ENCODE assay signal across 16 cellular contexts in the genomic region with DNA sequence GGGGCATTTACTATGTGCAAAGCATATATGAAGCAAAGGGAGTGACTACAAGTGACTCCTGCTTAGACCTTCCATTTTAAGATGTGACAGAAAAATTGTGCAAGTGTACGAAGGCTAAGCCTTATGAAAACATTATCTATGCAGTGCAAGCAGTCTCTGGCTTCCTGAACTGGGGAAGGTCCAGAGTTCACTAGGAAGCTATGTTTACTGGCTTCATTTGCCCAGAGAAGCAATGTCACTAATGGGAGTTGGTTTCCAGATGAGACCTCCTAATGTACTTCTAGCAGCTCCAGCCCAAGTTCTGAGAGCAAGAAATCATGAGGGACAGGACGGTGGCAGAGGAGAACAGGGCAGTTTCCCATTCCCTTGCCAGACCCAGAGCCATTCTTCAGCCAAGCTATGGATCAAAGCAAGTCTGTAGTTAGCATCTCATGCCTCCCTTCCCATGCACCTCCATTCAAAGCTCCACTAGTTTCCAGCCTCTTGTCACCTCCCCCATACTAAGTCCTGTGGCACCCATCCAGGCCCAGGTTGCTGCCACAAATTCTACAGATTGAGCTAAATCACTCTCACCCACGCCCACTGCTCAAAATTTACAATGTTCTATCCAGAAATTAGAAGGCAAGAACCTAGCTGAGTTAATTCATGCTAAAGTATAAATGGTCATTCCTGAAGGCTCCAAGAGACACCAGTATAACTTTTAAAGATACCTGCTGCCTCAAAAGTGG. TPM values are rescaled to one million over a fixed set of nuclear protein-coding genes. Genes with fewer than 3 reads are reported as not detected.
"Had no signal": no experiment of that assay in that cellular context is flagged by ENCODE, and none has a peak within 500 bp of the region (broad histone marks: within the 10 kb centered on the region; RNA-seq: fewer than 3 reads in every experiment).

No MANE protein-coding gene starts in this region.

- H3K27me3 ChIP-seq: cardiac muscle cell, gastrocnemius medialis, right atrium auricular region, upper lobe of left lung had no signal

- DNase-seq: activated CD4-positive, alpha-beta T cell treated with anti-CD3 and anti-CD28 coated beads, Interleukin-2, amount 50 U/mL, for 1 hour; activated CD4-positive, CD25-positive, alpha-beta regulatory T cell; activated naive CD4-positive, alpha-beta T cell treated with anti-CD3 and anti-CD28 coated beads, Interleukin-2, amount 10 ng/mL, durations not matched to agents 7 days and 5 days; activated T-cell treated with anti-CD3 and anti-CD28 coated beads for 4 hours; gastrocnemius medialis; hippocampal formation; midbrain; naive thymus-derived CD4-positive, alpha-beta T cell; T-helper 9 cell; upper lobe of left lung had no signal

- H3K4me1 ChIP-seq: gastrocnemius medialis, right atrium auricular region, upper lobe of left lung had no signal

- H3K4me1 Mint-ChIP-seq: activated naive CD4-positive, alpha-beta T cell treated with anti-CD3 and anti-CD28 coated beads, Interleukin-2, amount 10 ng/mL, durations not matched to agents 7 days and 5 days; activated T-helper 17 cell treated with anti-CD3 and anti-CD28 coated beads, Interleukin-2, amount 50 U/mL, for 72 hours; naive thymus-derived CD4-positive, alpha-beta T cell had no signal

- H3K36me3 Mint-ChIP-seq: activated naive CD4-positive, alpha-beta T cell treated with anti-CD3 and anti-CD28 coated beads, Interleukin-2, amount 10 ng/mL, durations not matched to agents 7 days and 5 days; naive thymus-derived CD4-positive, alpha-beta T cell had no signal

- H3K4me3 ChIP-seq: cardiac muscle cell, gastrocnemius medialis, lung, right atrium auricular region, smooth muscle cell, upper lobe of left lung had no signal

- H3K4me3 Mint-ChIP-seq: activated naive CD4-positive, alpha-beta T cell treated with anti-CD3 and anti-CD28 coated beads, Interleukin-2, amount 10 ng/mL, durations not matched to agents 7 days and 5 days; activated T-helper 17 cell treated with anti-CD3 and anti-CD28 coated beads, Interleukin-2, amount 50 U/mL, for 72 hours; naive thymus-derived CD4-positive, alpha-beta T cell had no signal

- H3K9me3 Mint-ChIP-seq: activated naive CD4-positive, alpha-beta T cell treated with anti-CD3 and anti-CD28 coated beads, Interleukin-2, amount 10 ng/mL, durations not matched to agents 7 days and 5 days; activated T-helper 17 cell treated with anti-CD3 and anti-CD28 coated beads, Interleukin-2, amount 50 U/mL, for 72 hours; naive thymus-derived CD4-positive, alpha-beta T cell had no signal

- H3K27ac Mint-ChIP-seq: activated naive CD4-positive, alpha-beta T cell treated with anti-CD3 and anti-CD28 coated beads, Interleukin-2, amount 10 ng/mL, durations not matched to agents 7 days and 5 days; activated T-helper 17 cell treated with anti-CD3 and anti-CD28 coated beads, Interleukin-2, amount 50 U/mL, for 72 hours; naive thymus-derived CD4-positive, alpha-beta T cell had no signal

- H3K4me2 ChIP-seq: smooth muscle cell had no signal

- ATAC-seq: activated T-helper 17 cell treated with anti-CD3 and anti-CD28 coated beads, Interleukin-2, amount 50 U/mL, for 72 hours; gastrocnemius medialis; naive thymus-derived CD4-positive, alpha-beta T cell had no signal

- H3K27ac ChIP-seq: cardiac muscle cell, gastrocnemius medialis, neutrophil, right atrium auricular region, upper lobe of left lung had no signal

- H3K9me3 ChIP-seq: gastrocnemius medialis, neutrophil, right atrium auricular region, upper lobe of left lung had no signal

- H3K36me3 ChIP-seq: cardiac muscle cell, gastrocnemius medialis, neutrophil, right atrium auricular region, upper lobe of left lung had no signal

RNA-seq across cellular contexts. Expression of a gene that starts 21.8 kb away (rescaled TPM):
- total RNA-seq: activated T-helper 17 cell treated with anti-CD3 and anti-CD28 coated beads, Interleukin-2, amount 50 U/mL, for 72 hours; cardiac muscle cell had no signal
